19 cellular contexts compared by ENCODE assay signal in genomic region chr13:113602291-113602970, GRCh38. TPM values are rescaled to one million over a fixed set of nuclear protein-coding genes. Genes with fewer than 3 reads are reported as not detected.
DNase-seq lines count a peak whose midpoint lies in the region; ATAC-seq and TF ChIP-seq lines count a peak whose summit lies in the region.
"Had no signal": no experiment of that assay in that cellular context is flagged by ENCODE, and none has a peak within 500 bp of the region (broad histone marks: within the 10 kb centered on the region; RNA-seq: fewer than 3 reads in every experiment).

No MANE protein-coding gene starts in this region.

- no peak for ATAC-seq in HG03108 (IDR thresholded peaks at IDR 0.05; ENCODE audit: unreplicated experiment)
- ATAC-seq: HCT116, Panc1, Right ventricle myocardium inferior, SK-N-SH treated with all-trans-retinoic acid at 6 μM for 48 hours had no signal

- CTCF ChIA-PET in Caco-2 (lab: Charles Lee): no interaction called here

- peak overlapping the region; percentile 32 for H3K27ac Mint-ChIP-seq in Caco-2 (ENCODE audit: unreplicated experiment)
- H3K27ac Mint-ChIP-seq in endodermal cell: no peak overlapping the region
- peak overlapping the region; percentile 90 for H3K27ac Mint-ChIP-seq in neural crest cell (ENCODE audit: unreplicated experiment)
- no peak overlapping the region for H3K27ac Mint-ChIP-seq in mesothelial cell of epicardium

- no peaks in the 10 kb centered on the region for H3K27me3 ChIP-seq in Caco-2 (replicated peaks; ENCODE audit: control insufficient read depth, insufficient read depth, low read length)
- no peaks in the 10 kb centered on the region for H3K27me3 ChIP-seq in H7 (ENCODE audit: control insufficient read depth, insufficient read depth, low read length)
- H3K27me3 ChIP-seq in endodermal cell (ENCODE audit: control insufficient read depth, insufficient read depth, low read length, poor library complexity, severe bottlenecking): no peaks in the 10 kb centered on the region

- BruUV-seq in Caco-2 (replicated peaks; lab: Mats Ljungman, UMichigan): no TSS peak

- H3K9me3 Mint-ChIP-seq in Caco-2 (ENCODE audit: unreplicated experiment) (no peaks in the 10 kb centered on the region), endodermal cell (no peaks in the 10 kb centered on the region), neural crest cell (peaks cover 4% of the 10 kb centered on the region), mesothelial cell of epicardium (peaks cover 11% of the 10 kb centered on the region)

- H3K9ac ChIP-seq in endodermal cell (ENCODE audit: extremely low read depth, low read length, poor library complexity, severe bottlenecking): no peak overlapping the region

- TF ChIP-seq CTCF in Caco-2 (IDR thresholded peaks at IDR 0.05; ENCODE audit: insufficient read depth in 1 of 2, low read depth in 1 of 2, low read length in 1 of 2, severe bottlenecking in 1 of 2, unreplicated experiment in 1 of 2) (no peak), endodermal cell (conservative IDR thresholded peaks at IDR 0.05) (no peak), neural crest cell (conservative IDR thresholded peaks at IDR 0.05) (no peak), mesothelial cell of epicardium (IDR thresholded peaks at IDR 0.05; ENCODE audit: unreplicated experiment) (no peak)

- H3K4me1 Mint-ChIP-seq in Caco-2 (ENCODE audit: low read depth, unreplicated experiment) (peaks cover 7% of the 10 kb centered on the region), endodermal cell (no peaks in the 10 kb centered on the region), neural crest cell (peaks cover 4% of the 10 kb centered on the region), mesothelial cell of epicardium (no peaks in the 10 kb centered on the region)

- WGBS in endodermal cell (ENCODE audit: insufficient coverage in 1 of 2, insufficient read length in 1 of 2), 2 experiments: 86 to 92% methylated on average over 9 to 14 of the region's 14 CpGs

- POLR2A ChIA-PET in Caco-2 (lab: Charles Lee): no interaction called here

- peaks cover 4% of the 10 kb centered on the region; the same call in 1 of the 2 replicates for H3K36me3 ChIP-seq in Caco-2 (ENCODE audit: control insufficient read depth, insufficient read depth, low read length)
- H3K36me3 ChIP-seq in H7 (replicated peaks; ENCODE audit: control insufficient read depth, insufficient read depth, low read length): peaks cover 5% of the 10 kb centered on the region
- H3K36me3 ChIP-seq in endodermal cell (ENCODE audit: control insufficient read depth, insufficient read depth, low read length): peaks cover 48% of the 10 kb centered on the region

- H3K4me3 ChIP-seq in Caco-2 (ENCODE audit: low read depth, low read length) (no peak overlapping the region), H7 (ENCODE audit: insufficient read depth, low read depth, low read length) (no peak overlapping the region), endodermal cell (ENCODE audit: low read length) (no peak overlapping the region)

- intact Hi-C loops in Caco-2 (cut with micrococcal nuclease; ENCODE audit: unreplicated experiment): loop anchor here (5.0 kb wide), 1 partner anchor 290 kb away; no protein-coding TSS in a partner anchor

- H3K4me1 ChIP-seq in Caco-2 (no peaks in the 10 kb centered on the region), endodermal cell (ENCODE audit: control insufficient read depth, insufficient read depth, low read length) (no peaks in the 10 kb centered on the region)

- peak overlapping the region; percentile 44 for H3K27ac ChIP-seq in endodermal cell (ENCODE audit: low read depth, low read length)

- no peaks in the 10 kb centered on the region for H3K27me3 Mint-ChIP-seq in Caco-2 (ENCODE audit: insufficient read depth, unreplicated experiment)
- H3K27me3 Mint-ChIP-seq in endodermal cell (ENCODE audit: insufficient read depth): no peaks in the 10 kb centered on the region
- H3K27me3 Mint-ChIP-seq in neural crest cell (ENCODE audit: low read depth): no peaks in the 10 kb centered on the region
- H3K27me3 Mint-ChIP-seq in mesothelial cell of epicardium (ENCODE audit: low read depth): no peaks in the 10 kb centered on the region
- H3K27me3 Mint-ChIP-seq: CD4-positive, CD25-positive, alpha-beta regulatory T cell had no signal

- DNase-seq in Caco-2 (no peak), H7 (peak; percentile 74), endodermal cell (no peak), neural crest cell (ENCODE audit: low read depth, low spot score) (no peak), mesothelial cell of epicardium (ENCODE audit: low spot score in 2 of 2, unreplicated experiment in 2 of 2) (no peak), RKO (ENCODE audit: low spot score) (no peak)
- DNase-seq in stimulated activated CD4-positive, alpha-beta T cell treated with anti-CD3 and anti-CD28 coated beads, Interleukin-15, amount 100 ng/mL, for 24 hours: no peak
- DNase-seq: Calu3; CD4-positive, CD25-positive, alpha-beta regulatory T cell; DMS53; KBM-7; NCI-H146; NCI-H2081 treated with DMSO at 0.1 percent for 48 hours; NCI-H510A treated with DMSO at 0.1 percent for 48 hours had no signal

- H3K4me3 Mint-ChIP-seq in Caco-2 (ENCODE audit: unreplicated experiment) (no peak overlapping the region), endodermal cell (no peak overlapping the region), neural crest cell (no peak overlapping the region), mesothelial cell of epicardium (no peak overlapping the region)
- H3K4me3 Mint-ChIP-seq: CD4-positive, CD25-positive, alpha-beta regulatory T cell had no signal

- H3K9me3 ChIP-seq in Caco-2 (no peaks in the 10 kb centered on the region), endodermal cell (ENCODE audit: control insufficient read depth, low read length) (no peaks in the 10 kb centered on the region)

- peaks cover 75% of the 10 kb centered on the region for H3K36me3 Mint-ChIP-seq in Caco-2 (ENCODE audit: insufficient read depth, unreplicated experiment)
- peaks cover 48% of the 10 kb centered on the region for H3K36me3 Mint-ChIP-seq in endodermal cell (ENCODE audit: low read depth)
- H3K36me3 Mint-ChIP-seq in neural crest cell (ENCODE audit: low read depth): peaks cover 36% of the 10 kb centered on the region
- H3K36me3 Mint-ChIP-seq in mesothelial cell of epicardium: peaks cover 38% of the 10 kb centered on the region

RNA-seq across cellular contexts. Expression of gene TFDP1, which starts 17.9 kb away (rescaled TPM):
- total RNA-seq in Caco-2 (2022) (136 and 140 TPM in 2 replicates), endodermal cell (10 to 100 TPM; 74.8 to 76.1 TPM), neural crest cell (105 and 108 TPM in 2 replicates), mesothelial cell of epicardium (51.6 to 53.6 TPM (median 52.6 TPM) in 3 replicates)
- 62.2 and 78.2 TPM in 2 replicates for total RNA-seq in H7 (2014; rRNA removed; shearing (Covaris generic))
- 84.3 TPM for polyA plus RNA-seq in endodermal cell (2013, experiment 1 of 2)
- polyA plus RNA-seq in endodermal cell (2013, experiment 2 of 2): 82.9 TPM

RNA-seq across cellular contexts. Expression of gene ATP4B, which starts 55.6 kb away (rescaled TPM):
- total RNA-seq in Caco-2 (2022) (not detected in 2 replicates), endodermal cell (not detected), neural crest cell (not detected in 2 replicates), mesothelial cell of epicardium (not detected in 3 replicates)
- total RNA-seq in H7 (2014; rRNA removed; shearing (Covaris generic)): 0.48 TPM in 1 of 2 replicates, not detected in the other
- polyA plus RNA-seq in endodermal cell (2013, experiment 1 of 2): not detected
- not detected for polyA plus RNA-seq in endodermal cell (2013, experiment 2 of 2)
- total RNA-seq: Calu3; CD4-positive, CD25-positive, alpha-beta regulatory T cell; Right ventricle myocardium inferior had no signal
- polyA plus RNA-seq: CD4-positive, CD25-positive, alpha-beta regulatory T cell had no signal

Comparison
In these comparisons a context has a peak if more than half of its experiments do, and no peak if none do; other contexts are left out.
1. H3K27ac Mint-ChIP-seq: peak in Caco-2 (single experiment) and neural crest cell (single experiment); none in endodermal cell (single experiment) and mesothelial cell of epicardium (single experiment).